Comparison of ENCODE assay signal across 28 cellular contexts in genomic region chr11:83124631-83125424, GRCh38.
"Had no signal": no experiment of that assay in that cellular context is flagged by ENCODE, and none has a peak within 500 bp of the region (broad histone marks: within the 10 kb centered on the region; RNA-seq: fewer than 3 reads in every experiment).

No MANE protein-coding gene starts in this region.

- H3K9me3 ChIP-seq: gastroesophageal sphincter, ovary, prostate gland, sigmoid colon, thyroid gland, upper lobe of left lung had no signal

- H3K4me3 ChIP-seq: dorsolateral prefrontal cortex, gastroesophageal sphincter, ovary, prostate gland, sigmoid colon, smooth muscle cell, thyroid gland, upper lobe of left lung had no signal

- FAIRE-seq: colon had no signal

- H3K36me3 ChIP-seq: gastroesophageal sphincter, ovary, prostate gland, sigmoid colon, thyroid gland, upper lobe of left lung had no signal

- H3K27ac ChIP-seq: dorsolateral prefrontal cortex, gastroesophageal sphincter, ovary, sigmoid colon, thyroid gland, upper lobe of left lung had no signal

- H3K4me1 ChIP-seq: gastroesophageal sphincter, prostate gland, sigmoid colon, thyroid gland, upper lobe of left lung had no signal

- DNase-seq: activated B cell treated with CpG ODN at 0.5 μM for 24 hours; activated CD8-positive, alpha-beta T cell treated with anti-CD3 and anti-CD28 coated beads, Interleukin-2, amount 10 ng/mL, durations not matched to agents 7 days and 5 days; activated naive CD4-positive, alpha-beta T cell; activated T-cell treated with anti-CD3 and anti-CD28 coated beads for 4 hours; activated T-cell treated with anti-CD3 and anti-CD28 coated beads, Interleukin-2, amount 50 U/mL, for 72 hours; anterior cingulate cortex; dorsolateral prefrontal cortex; effector memory CD4-positive, alpha-beta T cell; head of caudate nucleus; hippocampal formation; naive B cell; nephron progenitor cell; ovary; sigmoid colon; stimulated activated CD4-positive, alpha-beta T cell treated with anti-CD3 and anti-CD28 coated beads, Interleukin-1b, Interleukin-23, amount 100 ng/mL, for 48 hours; stimulated activated CD4-positive, alpha-beta T cell treated with anti-CD3 and anti-CD28 coated beads, Interleukin-4, amount 100 ng/mL, for 4 hours; stimulated activated CD8-positive, alpha-beta memory T cell treated with anti-CD3 and anti-CD28 coated beads, Interleukin-4, amount 100 ng/mL, for 48 hours; stimulated activated naive CD8-positive, alpha-beta T cell treated with anti-CD3 and anti-CD28 coated beads, Interleukin-15, amount 100 ng/mL, for 72 hours; substantia nigra; T-helper 1 cell; thyroid gland; upper lobe of left lung had no signal

- ATAC-seq: activated CD8-positive, alpha-beta T cell treated with anti-CD3 and anti-CD28 coated beads, Interleukin-2, amount 10 ng/mL, durations not matched to agents 7 days and 5 days; activated naive CD4-positive, alpha-beta T cell treated with anti-CD3 and anti-CD28 coated beads, Interleukin-2, amount 50 U/mL, for 72 hours; activated T-cell treated with anti-CD3 and anti-CD28 coated beads, Interleukin-2, amount 50 U/mL, for 72 hours; gastroesophageal sphincter; stimulated activated memory B cell treated with anti-CD40 and anti-IgM and Interleukin-4, amounts not matched to agents 10 μg/mL and 1 μg/mL and 100 μg/mL, for 72 hours; stimulated activated naive CD8-positive, alpha-beta T cell treated with anti-CD3 and anti-CD28 coated beads, Interleukin-15, amount 100 ng/mL, for 72 hours had no signal

- H3K27me3 ChIP-seq: dorsolateral prefrontal cortex, gastroesophageal sphincter, ovary, sigmoid colon, thyroid gland, upper lobe of left lung had no signal
